ENCODE assay signal across 14 cellular contexts in genomic region chr9:81562221-81563019, GRCh38.
DNase-seq lines count a peak whose midpoint lies in the region; ATAC-seq and TF ChIP-seq lines count a peak whose summit lies in the region.
"Had no signal": no experiment of that assay in that cellular context is flagged by ENCODE, and none has a peak within 500 bp of the region (broad histone marks: within the 10 kb centered on the region; RNA-seq: fewer than 3 reads in every experiment).

No MANE protein-coding gene starts in this region.

- H3K4ac ChIP-seq in neuronal stem cell (ENCODE audit: low read length): no peak overlapping the region

- no peak for ATAC-seq in HG02973 (IDR thresholded peaks at IDR 0.05; ENCODE audit: unreplicated experiment)
- no peak for ATAC-seq in HG03442 (IDR thresholded peaks at IDR 0.05; ENCODE audit: unreplicated experiment)

- no peak overlapping the region for H3K4me3 Mint-ChIP-seq in Caco-2 (ENCODE audit: unreplicated experiment)
- H3K4me3 Mint-ChIP-seq: CD4-positive, alpha-beta memory T cell; stimulated activated naive CD8-positive, alpha-beta T cell treated with anti-CD3 and anti-CD28 coated beads, Interleukin-15, Interleukin-2, amounts not matched to agents 100 ng/mL and 50 ng/mL, for 24 hours had no signal

- CTCF ChIA-PET in Caco-2 (lab: Charles Lee): no interaction called here

- H3K36me3 Mint-ChIP-seq in Caco-2 (ENCODE audit: insufficient read depth, unreplicated experiment): no peaks in the 10 kb centered on the region
- H3K36me3 Mint-ChIP-seq: CD4-positive, alpha-beta memory T cell; IgD-negative memory B cell had no signal

- no peak overlapping the region for H2BK120ac ChIP-seq in neuronal stem cell (ENCODE audit: low read depth, low read length)

- intact Hi-C loops in Caco-2 (cut with micrococcal nuclease; ENCODE audit: unreplicated experiment): no loop called here

- TF ChIP-seq CTCF in Caco-2 (IDR thresholded peaks at IDR 0.05; ENCODE audit: insufficient read depth in 1 of 2, low read depth in 1 of 2, low read length in 1 of 2, severe bottlenecking in 1 of 2, unreplicated experiment in 1 of 2): no peak
- TF ChIP-seq CTCF in fibroblast of villous mesenchyme (IDR thresholded peaks at IDR 0.05; ENCODE audit: insufficient read depth, low read depth, low read length): no peak

- H2BK15ac ChIP-seq in neuronal stem cell (ENCODE audit: low read length): no peak overlapping the region

- no peak overlapping the region for H3K23ac ChIP-seq in neuronal stem cell (ENCODE audit: low read depth, low read length, poor library complexity)

- H2BK5ac ChIP-seq in neuronal stem cell (ENCODE audit: low read length): no peak overlapping the region

- no peak overlapping the region for H3K14ac ChIP-seq in neuronal stem cell (ENCODE audit: low read length)

- peak overlapping the region; percentile 63 for H3K27ac ChIP-seq in SJSA1
- peak overlapping the region; percentile 30 for H3K27ac ChIP-seq in neuronal stem cell (replicated peaks; ENCODE audit: low read length)
- H3K27ac ChIP-seq: esophagus muscularis mucosa, parathyroid adenoma had no signal

- peaks cover 14% of the 10 kb centered on the region for H3K4me1 Mint-ChIP-seq in Caco-2 (ENCODE audit: low read depth, unreplicated experiment)
- H3K4me1 Mint-ChIP-seq: CD4-positive, alpha-beta memory T cell had no signal

- H4K91ac ChIP-seq in neuronal stem cell (ENCODE audit: low read depth, low read length, poor library complexity): no peak overlapping the region

- H3K27me3 ChIP-seq in Caco-2 (replicated peaks; ENCODE audit: control insufficient read depth, insufficient read depth, low read length) (no peaks in the 10 kb centered on the region), SJSA1 (replicated peaks) (no peaks in the 10 kb centered on the region), neuronal stem cell (ENCODE audit: control insufficient read depth in 3 of 3, insufficient read depth in 3 of 3, low read depth in 1 of 3, low read length in 3 of 3) (peaks cover 0 to 3% (median 0%) of the 10 kb centered on the region in 3 experiments)
- H3K27me3 ChIP-seq: esophagus muscularis mucosa had no signal

- BruUV-seq in Caco-2 (replicated peaks; lab: Mats Ljungman, UMichigan): no TSS peak

- H3K4me2 ChIP-seq in neuronal stem cell (ENCODE audit: insufficient read depth, low read length, poor library complexity, severe bottlenecking): no peak overlapping the region

- H3K79me1 ChIP-seq in neuronal stem cell (ENCODE audit: low read depth, low read length): no peaks in the 10 kb centered on the region

- no peak overlapping the region for H2AK5ac ChIP-seq in neuronal stem cell (ENCODE audit: low read depth, low read length)

- no peaks in the 10 kb centered on the region for H3K27me3 Mint-ChIP-seq in Caco-2 (ENCODE audit: insufficient read depth, unreplicated experiment)
- H3K27me3 Mint-ChIP-seq: CD4-positive, alpha-beta memory T cell; IgD-negative memory B cell; stimulated activated naive CD8-positive, alpha-beta T cell treated with anti-CD3 and anti-CD28 coated beads, Interleukin-15, Interleukin-2, amounts not matched to agents 100 ng/mL and 50 ng/mL, for 24 hours had no signal

- peak overlapping the region; percentile 44 for H3K27ac Mint-ChIP-seq in Caco-2 (ENCODE audit: unreplicated experiment)
- H3K27ac Mint-ChIP-seq: CD4-positive, alpha-beta memory T cell; stimulated activated naive CD8-positive, alpha-beta T cell treated with anti-CD3 and anti-CD28 coated beads, Interleukin-15, Interleukin-2, amounts not matched to agents 100 ng/mL and 50 ng/mL, for 24 hours had no signal

- no peak overlapping the region for H2BK12ac ChIP-seq in neuronal stem cell (ENCODE audit: low read length)

- H3K4me1 ChIP-seq in Caco-2 (no peaks in the 10 kb centered on the region), SJSA1 (replicated peaks) (peaks cover 63% of the 10 kb centered on the region), neuronal stem cell (ENCODE audit: control insufficient read depth in 2 of 2, insufficient read depth in 1 of 2, low read depth in 1 of 2, low read length in 2 of 2) (peaks cover 15 to 20% of the 10 kb centered on the region in 2 donors)
- H3K4me1 ChIP-seq: HAP-1, parathyroid adenoma had no signal

- POLR2A ChIA-PET in Caco-2 (lab: Charles Lee): no interaction called here

- no peak for DNase-seq in Caco-2
- DNase-seq in SJSA1 (ENCODE audit: low read depth in 1 of 2, low spot score in 2 of 2): peak in 1 of 2 experiments; percentile 42
- peak; percentile 78 for DNase-seq in fibroblast of villous mesenchyme (ENCODE audit: low read depth)
- DNase-seq in neuronal stem cell (ENCODE audit: low spot score): no peak
- DNase-seq in activated naive CD4-positive, alpha-beta T cell treated with Interleukin-2 at 50 U/mL for 16 hours: no peak
- DNase-seq in NOMO-1 treated with DMSO at 0.1 percent for 48 hours (lab: John Stamatoyannopoulos, UW; ENCODE audit: unreplicated experiment): no peak
- DNase-seq: CD4-positive, alpha-beta memory T cell had no signal

- WGBS in neuronal stem cell (ENCODE audit: extremely low coverage in 2 of 2, insufficient read length in 2 of 2, insufficient replicate concordance in 1 of 2), 2 donors: no CpG with 5 or more reads among the region's 10 CpGs

- H3K4me3 ChIP-seq in Caco-2 (ENCODE audit: low read depth, low read length) (no peak overlapping the region), SJSA1 (no peak overlapping the region), fibroblast of villous mesenchyme (ENCODE audit: low read depth, low read length) (no peak overlapping the region), neuronal stem cell (ENCODE audit: low read length in 2 of 2) (no peak overlapping the region)
- H3K4me3 ChIP-seq: esophagus muscularis mucosa, HAP-1 had no signal

- H3K18ac ChIP-seq in neuronal stem cell (ENCODE audit: low read length): no peak overlapping the region

- no peak overlapping the region for H3K9ac ChIP-seq in neuronal stem cell (ENCODE audit: low read depth, low read length, poor library complexity)
- H3K9ac ChIP-seq: parathyroid adenoma had no signal

- H2AFZ ChIP-seq in neuronal stem cell (ENCODE audit: low read length): peak overlapping the region; percentile 64
- H2AFZ ChIP-seq: parathyroid adenoma had no signal

- H3K9me3 ChIP-seq in Caco-2 (no peaks in the 10 kb centered on the region), SJSA1 (replicated peaks) (no peaks in the 10 kb centered on the region), neuronal stem cell (replicated peaks in 1 of 2; ENCODE audit: control insufficient read depth in 2 of 2, insufficient read depth in 1 of 2, low read depth in 1 of 2, low read length in 2 of 2) (no peaks in the 10 kb centered on the region)
- H3K9me3 ChIP-seq: esophagus muscularis mucosa, HAP-1 had no signal

- no peak overlapping the region for H4K8ac ChIP-seq in neuronal stem cell (ENCODE audit: low read depth, low read length)

- no peaks in the 10 kb centered on the region for H3K36me3 ChIP-seq in Caco-2 (ENCODE audit: control insufficient read depth, insufficient read depth, low read length)
- H3K36me3 ChIP-seq in SJSA1: no peaks in the 10 kb centered on the region
- no peaks in the 10 kb centered on the region for H3K36me3 ChIP-seq in neuronal stem cell (replicated peaks in 1 of 2; ENCODE audit: control insufficient read depth in 2 of 2, insufficient read depth in 2 of 2, low read length in 2 of 2)
- H3K36me3 ChIP-seq: esophagus muscularis mucosa, HAP-1 had no signal

- H3K9me3 Mint-ChIP-seq in Caco-2 (ENCODE audit: unreplicated experiment): no peaks in the 10 kb centered on the region
- H3K9me3 Mint-ChIP-seq: stimulated activated naive CD8-positive, alpha-beta T cell treated with anti-CD3 and anti-CD28 coated beads, Interleukin-15, Interleukin-2, amounts not matched to agents 100 ng/mL and 50 ng/mL, for 24 hours had no signal
